Comparison of ENCODE assay signal across 8 cellular contexts in genomic region chr5:14665110-14665822, GRCh38. TPM values are rescaled to one million over a fixed set of nuclear protein-coding genes. Genes with fewer than 3 reads are reported as not detected.
DNase-seq lines count a peak whose midpoint lies in the region; ATAC-seq and TF ChIP-seq lines count a peak whose summit lies in the region.

No MANE protein-coding gene starts in this region.

- no peak for TF ChIP-seq CTCF in left lung (IDR thresholded peaks at IDR 0.05)

- peaks cover 11 to 60% of the 10 kb centered on the region in 2 donors for H3K4me1 ChIP-seq in left lung

- no peaks in the 10 kb centered on the region for H3K9me3 ChIP-seq in left lung

- ATAC-seq in HG02759 (IDR thresholded peaks at IDR 0.05; ENCODE audit: unreplicated experiment) (peak; percentile 8), left lung (peak; percentile 14), HG03565 (IDR thresholded peaks at IDR 0.05; ENCODE audit: unreplicated experiment) (no peak)
- no peak for ATAC-seq in stimulated activated naive CD8-positive, alpha-beta T cell treated with anti-CD3 and anti-CD28 coated beads, Interleukin-15, Interleukin-2, amounts not matched to agents 100 U/mL and 50 U/mL, for 24 hours

- H3K27ac ChIP-seq in left lung, result peak overlapping the region; percentile 96 to 98

- DNase-seq in DMS53 treated with DMSO at 0.1 percent for 48 hours (lab: John Stamatoyannopoulos, UW; ENCODE audit: unreplicated experiment) (peak; percentile 37), RPMI8226 (peak; percentile 47), cerebellum (ENCODE audit: low spot score) (peak; percentile 33), left lung (peak; percentile 56 to 84), kidney glomerular epithelial cell (lab: John Stamatoyannopoulos, UW) (no peak)
- peak; percentile 35 for DNase-seq in stimulated activated naive CD8-positive, alpha-beta T cell treated with anti-CD3 and anti-CD28 coated beads, Interleukin-15, Interleukin-2, amounts not matched to agents 100 U/mL and 50 U/mL, for 24 hours

- H3K4me3 ChIP-seq in left lung, result peak overlapping the region; percentile 65 to 75

- intact Hi-C loops in left lung (cut with DNase I), result no loop called here

- H3K36me3 ChIP-seq in left lung, result no peaks in the 10 kb centered on the region

- H3K27me3 ChIP-seq in left lung, result no peaks in the 10 kb centered on the region

RNA-seq across cellular contexts. Expression of gene OTULIN, which starts 0.7 kb away (rescaled TPM):
- total RNA-seq in cerebellum (24.5 TPM), left lung (10 to 100 TPM; 31.1 to 34.3 TPM)

Comparison
In these comparisons a context has a peak if more than half of its experiments do, and no peak if none do; other contexts are left out.
1. ATAC-seq: peak in HG02759 (single experiment) and left lung (single experiment); none in stimulated activated naive CD8-positive, alpha-beta T cell treated with anti-CD3 and anti-CD28 coated beads, Interleukin-15, Interleukin-2, amounts not matched to agents 100 U/mL and 50 U/mL, for 24 hours (single experiment) and HG03565 (single experiment).